Comparison of ENCODE assay signal across 6 cellular contexts in genomic region chr7:151008511-151009323, GRCh38. TPM values are rescaled to one million over a fixed set of nuclear protein-coding genes. Genes with fewer than 3 reads are reported as not detected.
DNase-seq lines count a peak whose midpoint lies in the region; ATAC-seq and TF ChIP-seq lines count a peak whose summit lies in the region.

No MANE protein-coding gene starts in this region.

- WGBS in body of pancreas, 2 donors: 34 to 40% methylated on average over 19 to 40 of the region's 40 CpGs

- TF ChIP-seq POLR2A in GM19193 (IDR thresholded peaks at IDR 0.05; ENCODE audit: extremely low read depth, insufficient read depth, insufficient read length): peak; percentile 40
- no peak for TF ChIP-seq POLR2A in body of pancreas (IDR thresholded peaks at IDR 0.05)

- H3K36me3 ChIP-seq in body of pancreas (replicated peaks in 1 of 2; ENCODE audit: insufficient read depth in 1 of 2, low read depth in 2 of 2): no peaks in the 10 kb centered on the region

- H3K9me3 Mint-ChIP-seq in neural crest cell: no peaks in the 10 kb centered on the region

- peaks cover 6% of the 10 kb centered on the region for H3K27me3 Mint-ChIP-seq in neural crest cell (ENCODE audit: low read depth)

- H3K9me3 ChIP-seq in body of pancreas: no peaks in the 10 kb centered on the region

- H3K36me3 Mint-ChIP-seq in neural crest cell (ENCODE audit: low read depth): no peaks in the 10 kb centered on the region

- intact Hi-C loops in body of pancreas (cut with DNase I): no loop called here

- H3K27ac Mint-ChIP-seq in neural crest cell (ENCODE audit: unreplicated experiment): no peak overlapping the region

- TF ChIP-seq CTCF in body of pancreas (IDR thresholded peaks at IDR 0.05): peak; percentile 57 to 85 (median 75)
- TF ChIP-seq CTCF in neural crest cell (conservative IDR thresholded peaks at IDR 0.05): peak; percentile 72

- peak; percentile 81 for ATAC-seq in body of pancreas

- peaks cover 19% of the 10 kb centered on the region for H3K4me1 ChIP-seq in body of pancreas

- H3K27ac ChIP-seq in body of pancreas: no peak overlapping the region

- H3K4me3 Mint-ChIP-seq in neural crest cell: peak overlapping the region; percentile 61

- H3K27me3 ChIP-seq in body of pancreas: peaks cover 0 to under 1% of the 10 kb centered on the region in 2 donors

- H3K4me1 Mint-ChIP-seq in neural crest cell: peaks cover 37% of the 10 kb centered on the region

- peak; percentile 93 for DNase-seq in OCI-M2 (lab: John Stamatoyannopoulos, UW; ENCODE audit: unreplicated experiment)
- DNase-seq in body of pancreas: peak; percentile 63 to 80 (median 72)
- no peak for DNase-seq in neural crest cell (ENCODE audit: low read depth, low spot score)
- DNase-seq in NCI-H1694 treated with DMSO at 0.1 percent for 48 hours (lab: John Stamatoyannopoulos, UW): no peak
- DNase-seq in SW 1271 (lab: John Stamatoyannopoulos, UW): no peak

- no peak overlapping the region for H3K4me3 ChIP-seq in body of pancreas

RNA-seq across cellular contexts. Expression of gene ATG9B, which starts 15.6 kb away (rescaled TPM):
- total RNA-seq in body of pancreas (not detected), neural crest cell (8.0 and 9.2 TPM in 2 replicates)

RNA-seq across cellular contexts. Expression of gene NOS3, which starts 17.9 kb away (rescaled TPM):
- total RNA-seq in body of pancreas (1 to 10 TPM; 4.9 to 7.6 TPM), neural crest cell (6.1 and 7.4 TPM in 2 replicates)

RNA-seq across cellular contexts. Expression of gene ABCB8, which starts 19.5 kb away (rescaled TPM):
- total RNA-seq in body of pancreas: 10 to 100 TPM in 1 of 2 donors, 1 to 10 TPM in 1; 8.8 to 39.6 TPM
- 42.3 and 43.5 TPM in 2 replicates for total RNA-seq in neural crest cell

RNA-seq across cellular contexts. Expression of gene KCNH2, which starts 30.6 kb away (rescaled TPM):
- total RNA-seq in body of pancreas (1 to 10 TPM; 3.6 to 5.3 TPM), neural crest cell (10.7 and 12.4 TPM in 2 replicates)

RNA-seq across cellular contexts. Expression of gene ASIC3, which starts 39.6 kb away (rescaled TPM):
- 1 to 10 TPM in 1 of 2 donors, under 1 TPM in 1; 0.78 to 1.3 TPM for total RNA-seq in body of pancreas
- 4.7 and 6.0 TPM in 2 replicates for total RNA-seq in neural crest cell

Comparison
In these comparisons a context has a peak if more than half of its experiments do, and no peak if none do; other contexts are left out.
1. DNase-seq: peak in OCI-M2 (single experiment) and body of pancreas (4 of 4); none in neural crest cell (single experiment), NCI-H1694 treated with DMSO at 0.1 percent for 48 hours (single experiment) and SW 1271 (0 of 2).